In the genomic region with DNA sequence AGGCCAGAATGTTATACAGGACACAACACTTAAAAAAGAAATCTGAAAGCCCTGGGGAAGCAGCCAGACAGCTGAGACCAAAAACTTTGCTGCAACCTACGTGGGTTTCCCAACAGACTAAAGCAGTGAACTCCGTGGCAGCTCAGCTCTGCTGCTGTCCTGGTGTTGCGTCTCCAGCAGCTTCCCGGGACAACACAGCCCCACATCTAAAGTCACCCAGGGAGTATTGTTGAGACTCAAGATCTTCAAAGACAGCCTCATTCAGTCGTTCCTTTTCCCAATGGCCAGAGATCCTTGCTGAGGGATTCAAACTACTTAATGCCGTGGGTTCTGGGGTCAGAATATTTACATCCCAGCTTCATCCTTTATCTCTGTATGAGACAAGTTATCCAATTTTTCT, we compare ENCODE assay signal across 26 cellular contexts.
DNase-seq lines count a peak whose midpoint lies in the region; ATAC-seq, FAIRE-seq and TF ChIP-seq lines count a peak whose summit lies in the region.
"Had no signal": no experiment of that assay in that cellular context is flagged by ENCODE, and none has a peak within 500 bp of the region (broad histone marks: within the 10 kb centered on the region; RNA-seq: fewer than 3 reads in every experiment).

No MANE protein-coding gene starts in this region.

- H3K36me3 ChIP-seq in GM23338 (ENCODE audit: insufficient read depth) (no peaks in the 10 kb centered on the region), K562 (ENCODE audit: control insufficient read depth, insufficient read depth, low read length) (no peaks in the 10 kb centered on the region), Caco-2 (ENCODE audit: control insufficient read depth, insufficient read depth, low read length) (no peaks in the 10 kb centered on the region)
- H3K36me3 ChIP-seq: BLaER1 treated with 17β-estradiol and CSF1 and Interleukin-3, amounts not matched to agents 10 nM and 100 nM had no signal

- no peak for TF ChIP-seq RAD21 in K562 (CRISPR knock-in tag; conservative IDR thresholded peaks at IDR 0.05 in 1 of 2, IDR thresholded peaks at IDR 0.05 in 1 of 2)

- no peaks in the 10 kb centered on the region for H3K27me3 Mint-ChIP-seq in GM23338 (ENCODE audit: insufficient read depth, low read depth, poor library complexity)
- H3K27me3 Mint-ChIP-seq in osteocyte (ENCODE audit: unreplicated experiment): no peaks in the 10 kb centered on the region
- H3K27me3 Mint-ChIP-seq in Caco-2 (ENCODE audit: insufficient read depth, unreplicated experiment): peaks cover 11% of the 10 kb centered on the region
- H3K27me3 Mint-ChIP-seq in activated CD4-positive, alpha-beta T cell treated with anti-CD3 and anti-CD28 coated beads, Interleukin-2, amount 10 ng/mL, durations not matched to agents 7 days and 5 days: no peaks in the 10 kb centered on the region

- no peak for TF ChIP-seq EP300 in K562 (IDR thresholded peaks at IDR 0.05; ENCODE audit: low read length)

- no peak for DNase-seq in GM23338 (ENCODE audit: low spot score)
- no peak for DNase-seq in K562 (ENCODE audit: extremely low read depth in 1 of 4, low spot score in 3 of 4)
- DNase-seq in islet precursor cell: peak; percentile 26
- DNase-seq in osteocyte (ENCODE audit: extremely low spot score, unreplicated experiment): peak; percentile 57
- DNase-seq in GM19238 (ENCODE audit: insufficient read length, low spot score): no peak
- DNase-seq in Caco-2: no peak
- no peak for DNase-seq in activated CD4-positive, alpha-beta T cell treated with anti-CD3 and anti-CD28 coated beads, Interleukin-2, amount 10 ng/mL, durations not matched to agents 7 days and 5 days
- DNase-seq: AML-193; CD4-positive, alpha-beta T cell; CD8-positive, alpha-beta T cell; DMS 273 treated with DMSO at 0.1 percent for 48 hours; DMS153; DMS53; DMS79; DND-41; EL; GDM1 had no signal

- no peak overlapping the region for H3K27ac Mint-ChIP-seq in GM23338
- no peak overlapping the region for H3K27ac Mint-ChIP-seq in osteocyte (ENCODE audit: unreplicated experiment)
- no peak overlapping the region for H3K27ac Mint-ChIP-seq in Caco-2 (ENCODE audit: unreplicated experiment)
- H3K27ac Mint-ChIP-seq in activated CD4-positive, alpha-beta T cell treated with anti-CD3 and anti-CD28 coated beads, Interleukin-2, amount 10 ng/mL, durations not matched to agents 7 days and 5 days: no peak overlapping the region
- H3K27ac Mint-ChIP-seq: B cell; CD4-positive, alpha-beta T cell; CD8-positive, alpha-beta T cell had no signal

- no peaks in the 10 kb centered on the region for H3K4me1 Mint-ChIP-seq in GM23338
- H3K4me1 Mint-ChIP-seq in osteocyte (ENCODE audit: unreplicated experiment): no peaks in the 10 kb centered on the region
- H3K4me1 Mint-ChIP-seq in Caco-2 (ENCODE audit: low read depth, unreplicated experiment): no peaks in the 10 kb centered on the region
- no peaks in the 10 kb centered on the region for H3K4me1 Mint-ChIP-seq in activated CD4-positive, alpha-beta T cell treated with anti-CD3 and anti-CD28 coated beads, Interleukin-2, amount 10 ng/mL, durations not matched to agents 7 days and 5 days
- H3K4me1 Mint-ChIP-seq: B cell had no signal

- no peaks in the 10 kb centered on the region for H3F3A ChIP-seq in GM23338 (replicated peaks; ENCODE audit: low read depth)

- H3K27me3 ChIP-seq in GM23338 (ENCODE audit: insufficient read depth) (no peaks in the 10 kb centered on the region), K562 (ENCODE audit: control insufficient read depth in 2 of 2, insufficient read depth in 2 of 2, low read length in 2 of 2) (peaks cover 2 to 25% of the 10 kb centered on the region in 2 experiments; a peak in 3 of 5 replicates), Caco-2 (replicated peaks; ENCODE audit: control insufficient read depth, insufficient read depth, low read length) (no peaks in the 10 kb centered on the region; the same call in 1 of the 2 replicates)
- H3K27me3 ChIP-seq: BLaER1 treated with 17β-estradiol and CSF1 and Interleukin-3, amounts not matched to agents 10 nM and 100 nM had no signal

- H3K36me3 Mint-ChIP-seq in GM23338 (ENCODE audit: low read depth) (no peaks in the 10 kb centered on the region), osteocyte (ENCODE audit: unreplicated experiment) (no peaks in the 10 kb centered on the region), Caco-2 (ENCODE audit: insufficient read depth, unreplicated experiment) (no peaks in the 10 kb centered on the region)
- H3K36me3 Mint-ChIP-seq in activated CD4-positive, alpha-beta T cell treated with anti-CD3 and anti-CD28 coated beads, Interleukin-2, amount 10 ng/mL, durations not matched to agents 7 days and 5 days (ENCODE audit: low read depth): no peaks in the 10 kb centered on the region
- H3K36me3 Mint-ChIP-seq: CD8-positive, alpha-beta T cell had no signal

- peak; percentile 26 for FAIRE-seq in K562 (lab: Jason Lieb, UNC)
- FAIRE-seq: A549, GM12878, GM12892, GM18507, GM19239 had no signal

- H3K9me3 ChIP-seq in K562 (replicated peaks; ENCODE audit: control insufficient read depth, insufficient read depth, low read depth, low read length): no peaks in the 10 kb centered on the region
- H3K9me3 ChIP-seq in Caco-2: no peaks in the 10 kb centered on the region

- H3K4me3 ChIP-seq in GM23338 (no peak overlapping the region), K562 (no peak overlapping the region), Caco-2 (ENCODE audit: low read depth, low read length) (no peak overlapping the region)
- H3K4me3 ChIP-seq: A549; BLaER1 treated with 17β-estradiol and CSF1 and Interleukin-3, amounts not matched to agents 10 nM and 100 nM; GM12878 had no signal

- CTCF ChIA-PET in K562 (lab: Yijun Ruan, JAX; ENCODE audit: low intra/inter-chr PET ratio) (no interaction called here), Caco-2 (lab: Charles Lee) (no interaction called here)
- CTCF ChIA-PET in activated CD4-positive, alpha-beta T cell treated with anti-CD3 and anti-CD28 coated beads, Interleukin-2, amount 10 ng/mL, durations not matched to agents 7 days and 5 days (lab: Charles Lee): interaction anchor here (1.1 to 1.2 kb wide), 2 partner anchors 15 to 24 kb away, joined by 3 read pairs; no protein-coding TSS in a partner anchor

- H3K9me3 Mint-ChIP-seq in GM23338 (peaks cover 7% of the 10 kb centered on the region; the same call in 1 of the 3 replicates), osteocyte (ENCODE audit: unreplicated experiment) (peaks cover 11% of the 10 kb centered on the region), Caco-2 (ENCODE audit: unreplicated experiment) (peaks cover 14% of the 10 kb centered on the region)
- no peaks in the 10 kb centered on the region for H3K9me3 Mint-ChIP-seq in activated CD4-positive, alpha-beta T cell treated with anti-CD3 and anti-CD28 coated beads, Interleukin-2, amount 10 ng/mL, durations not matched to agents 7 days and 5 days
- H3K9me3 Mint-ChIP-seq: CD4-positive, alpha-beta T cell; CD8-positive, alpha-beta T cell had no signal

- BruUV-seq in K562 (replicated peaks; lab: Mats Ljungman, UMichigan) (no TSS peak), Caco-2 (replicated peaks; lab: Mats Ljungman, UMichigan) (no TSS peak)

- 0 out of 2 replicates have a peak, but pooled peaks cover 3% of the 10 kb centered on the region for H3K9me2 ChIP-seq in GM23338 (ENCODE audit: insufficient read depth)

- H3K4me2 ChIP-seq in GM23338 (no peak overlapping the region), K562 (ENCODE audit: insufficient read depth, low read length) (no peak overlapping the region)
- H3K4me2 ChIP-seq: A549; BLaER1 treated with 17β-estradiol and CSF1 and Interleukin-3, amounts not matched to agents 10 nM and 100 nM had no signal

- ATAC-seq in GM23338 (no peak), K562 (no peak)
- ATAC-seq: A549; CD8-positive, alpha-beta T cell; GM12878 had no signal

- no peak for TF ChIP-seq POLR2A in K562 (conservative IDR thresholded peaks at IDR 0.05)

- POLR2A ChIA-PET in K562 (lab: Yijun Ruan, JAX): interaction anchor here (0.6 kb wide), 1 partner anchor 273 kb away, joined by 3 read pairs; no protein-coding TSS in a partner anchor
- POLR2A ChIA-PET in Caco-2 (lab: Charles Lee): no interaction called here
- POLR2A ChIA-PET in activated CD4-positive, alpha-beta T cell treated with anti-CD3 and anti-CD28 coated beads, Interleukin-2, amount 10 ng/mL, durations not matched to agents 7 days and 5 days (lab: Charles Lee): no interaction called here

- in situ Hi-C loops in K562 (cut with MboI): no loop called here

- TF ChIP-seq CTCF in GM23338 (conservative IDR thresholded peaks at IDR 0.05; ENCODE audit: low read depth in 2 of 2) (no peak), K562 (IDR thresholded peaks at IDR 0.05 in 2 of 3, conservative IDR thresholded peaks at IDR 0.05 in 1 of 3; ENCODE audit: insufficient read depth in 2 of 3, low read depth in 1 of 3, low read length in 3 of 3) (no peak), osteocyte (IDR thresholded peaks at IDR 0.05) (no peak), Caco-2 (IDR thresholded peaks at IDR 0.05; ENCODE audit: insufficient read depth in 1 of 2, low read depth in 1 of 2, low read length in 1 of 2, severe bottlenecking in 1 of 2, unreplicated experiment in 1 of 2) (no peak)

- intact Hi-C loops in K562 (cut with micrococcal nuclease): no loop called here
- intact Hi-C loops in Caco-2 (cut with micrococcal nuclease; ENCODE audit: unreplicated experiment): no loop called here

- no peak overlapping the region for H3K4me3 Mint-ChIP-seq in GM23338
- no peak overlapping the region for H3K4me3 Mint-ChIP-seq in osteocyte (ENCODE audit: unreplicated experiment)
- H3K4me3 Mint-ChIP-seq in Caco-2 (ENCODE audit: unreplicated experiment): no peak overlapping the region
- H3K4me3 Mint-ChIP-seq in activated CD4-positive, alpha-beta T cell treated with anti-CD3 and anti-CD28 coated beads, Interleukin-2, amount 10 ng/mL, durations not matched to agents 7 days and 5 days: no peak overlapping the region
- H3K4me3 Mint-ChIP-seq: B cell; CD4-positive, alpha-beta T cell; CD8-positive, alpha-beta T cell had no signal

- H4K20me1 ChIP-seq in GM23338 (replicated peaks; ENCODE audit: insufficient read depth) (no peaks in the 10 kb centered on the region), K562 (replicated peaks; ENCODE audit: control insufficient read depth, insufficient read depth, low read length) (peaks cover 5% of the 10 kb centered on the region; the same call in 1 of the 2 replicates)
- H4K20me1 ChIP-seq: BLaER1 treated with 17β-estradiol and CSF1 and Interleukin-3, amounts not matched to agents 10 nM and 100 nM had no signal

- no peak overlapping the region for H3K9ac ChIP-seq in K562 (ENCODE audit: insufficient read depth in 1 of 2, low read depth in 2 of 2, low read length in 2 of 2)
- H3K9ac ChIP-seq: BLaER1 treated with 17β-estradiol and CSF1 and Interleukin-3, amounts not matched to agents 10 nM and 100 nM had no signal

- H2AFZ ChIP-seq in GM23338 (0 out of 2 replicates have a peak overlapping the region, but pooled peaks have one; percentile 3), K562 (ENCODE audit: low read depth, low read length) (no peak overlapping the region)

- no peaks in the 10 kb centered on the region for H3K4me1 ChIP-seq in GM23338 (ENCODE audit: insufficient read depth)
- no peaks in the 10 kb centered on the region for H3K4me1 ChIP-seq in K562 (replicated peaks in 1 of 2; ENCODE audit: control insufficient read depth in 2 of 2, insufficient read depth in 2 of 2, low read length in 2 of 2)
- H3K4me1 ChIP-seq in Caco-2: no peaks in the 10 kb centered on the region
- H3K4me1 ChIP-seq: A549; BLaER1 treated with 17β-estradiol and CSF1 and Interleukin-3, amounts not matched to agents 10 nM and 100 nM had no signal

- H3K27ac ChIP-seq in GM23338 (ENCODE audit: low read depth) (no peak overlapping the region), K562 (ENCODE audit: extremely low read depth, low read depth, low read length) (no peak overlapping the region)
- H3K27ac ChIP-seq: 22Rv1; A549; BLaER1 treated with 17β-estradiol and CSF1 and Interleukin-3, amounts not matched to agents 10 nM and 100 nM; C4-2B had no signal

- no peaks in the 10 kb centered on the region for H3K79me2 ChIP-seq in GM23338 (replicated peaks; ENCODE audit: insufficient read depth)
- no peaks in the 10 kb centered on the region for H3K79me2 ChIP-seq in K562 (ENCODE audit: control insufficient read depth, insufficient read depth, low read length)

- WGBS in K562 (ENCODE audit: insufficient coverage, low coverage, missing lambda C conversion rate): 0% methylated on average over 6 of the region's 6 CpGs

- H3K9me1 ChIP-seq in K562 (ENCODE audit: control insufficient read depth, insufficient read depth, low read length): peaks cover under 1% of the 10 kb centered on the region

Comparison
In these comparisons a context has a peak if more than half of its experiments do, and no peak if none do; other contexts are left out.
1. DNase-seq: peak in islet precursor cell (single experiment) and osteocyte (single experiment); none in GM23338 (single experiment), K562 (0 of 4), GM19238 (single experiment), Caco-2 (0 of 2) and activated CD4-positive, alpha-beta T cell treated with anti-CD3 and anti-CD28 coated beads, Interleukin-2, amount 10 ng/mL, durations not matched to agents 7 days and 5 days (single experiment).